Comparison of ENCODE assay signal across 8 cellular contexts in the genomic region with DNA sequence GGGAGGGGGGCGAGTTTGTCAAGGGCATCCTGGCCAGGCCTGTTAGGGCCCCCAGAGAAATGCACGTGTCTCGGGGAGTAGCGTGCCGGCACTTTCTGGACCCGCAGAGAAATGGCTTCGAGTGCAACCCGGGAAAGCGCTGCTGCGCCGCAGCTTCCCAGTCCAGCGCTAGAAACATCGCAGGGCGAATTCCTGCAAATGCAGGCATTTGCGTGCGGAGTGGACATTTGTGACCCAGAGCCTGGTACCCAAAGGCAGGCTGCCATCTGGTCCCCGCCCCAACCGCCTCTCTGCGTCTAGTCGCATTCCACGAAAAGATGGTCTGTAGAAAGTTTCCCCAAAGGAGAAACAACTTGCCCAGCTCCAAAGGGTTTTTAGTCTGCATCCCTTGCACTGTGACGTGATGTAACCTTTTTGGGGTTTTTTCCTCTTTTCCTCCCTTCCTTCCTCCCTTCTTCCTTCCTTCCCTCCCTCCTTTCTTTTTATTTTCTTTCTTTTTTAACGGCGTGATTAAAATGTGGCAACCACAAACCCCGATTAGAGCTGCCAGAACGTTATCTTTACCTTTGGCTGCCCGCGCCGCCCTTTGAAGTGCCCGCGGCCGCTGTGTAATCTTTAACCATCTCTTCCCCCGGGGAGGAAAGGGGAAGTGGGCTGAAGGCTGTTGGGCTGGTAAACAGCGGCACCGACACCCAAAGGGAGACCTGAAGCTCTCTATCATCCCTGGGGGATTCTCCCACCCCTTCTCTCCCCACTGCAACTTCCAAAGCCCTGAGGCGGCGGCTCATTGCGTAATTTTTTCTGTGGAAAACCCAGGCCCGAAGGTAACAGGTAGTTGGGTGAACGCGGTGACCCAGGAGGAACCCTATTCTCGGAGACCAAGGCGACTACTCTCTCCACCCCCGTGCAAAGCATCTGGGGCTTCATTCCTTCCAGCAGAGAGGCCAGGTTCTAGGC. TPM values are rescaled to one million over a fixed set of nuclear protein-coding genes. Genes with fewer than 3 reads are reported as not detected.
DNase-seq lines count a peak whose midpoint lies in the region; ATAC-seq and TF ChIP-seq lines count a peak whose summit lies in the region.

No MANE protein-coding gene starts in this region.

- H2AFZ ChIP-seq in Karpas-422 (ENCODE audit: low read length): no peak overlapping the region

- intact Hi-C loops in mucosa of descending colon (cut with DNase I, micrococcal nuclease) (no loop called here), aorta (cut with DNase I) (loop anchor here in 1 of 2 donors (10.0 kb wide), 1 partner anchor 54 kb away; no protein-coding TSS in a partner anchor)

- peaks cover 12% of the 10 kb centered on the region for H3K9me3 Mint-ChIP-seq in central memory CD8-positive, alpha-beta T cell

- ATAC-seq in GM19043 (IDR thresholded peaks at IDR 0.05; ENCODE audit: low read depth, unreplicated experiment) (peak; percentile 56), mucosa of descending colon (peak; percentile 61), aorta (ENCODE audit: low FRiP score) (no peak)
- no peak for ATAC-seq in central memory CD8-positive, alpha-beta T cell (replicated peaks; ENCODE audit: extremely low read depth, poor library complexity, severe bottlenecking)

- peaks cover 68% of the 10 kb centered on the region for H3K27me3 ChIP-seq in BLaER1
- no peaks in the 10 kb centered on the region for H3K27me3 ChIP-seq in aorta (ENCODE audit: control insufficient read depth in 1 of 2, insufficient read depth in 2 of 2, low read length in 1 of 2)
- H3K27me3 ChIP-seq in Karpas-422 (ENCODE audit: low read length): no peaks in the 10 kb centered on the region

- H3K4me1 ChIP-seq in BLaER1 (peaks cover 32% of the 10 kb centered on the region), mucosa of descending colon (ENCODE audit: low read depth) (peaks cover 7% of the 10 kb centered on the region), aorta (ENCODE audit: control insufficient read depth in 1 of 2, insufficient read depth in 2 of 2, low read length in 2 of 2) (peaks cover 0 to 3% of the 10 kb centered on the region in 2 donors), Karpas-422 (ENCODE audit: low read length) (no peaks in the 10 kb centered on the region)

- H3K9me2 ChIP-seq in Karpas-422 (replicated peaks; ENCODE audit: insufficient read depth, low read length): no peaks in the 10 kb centered on the region

- no peak overlapping the region for H3K27ac Mint-ChIP-seq in central memory CD8-positive, alpha-beta T cell (ENCODE audit: low read depth)

- H3K9ac ChIP-seq in BLaER1 (peak overlapping the region; percentile 12; the same call in 1 of the 2 replicates), Karpas-422 (ENCODE audit: low read length) (no peak overlapping the region)

- H3K4me2 ChIP-seq in BLaER1 (peak overlapping the region; percentile 99), Karpas-422 (ENCODE audit: low read depth, low read length, poor library complexity, severe bottlenecking) (no peak overlapping the region)

- peaks cover 81% of the 10 kb centered on the region for H3K27me3 Mint-ChIP-seq in central memory CD8-positive, alpha-beta T cell

- H3K36me3 ChIP-seq in BLaER1: no peaks in the 10 kb centered on the region
- H3K36me3 ChIP-seq in mucosa of descending colon (ENCODE audit: low read depth): no peaks in the 10 kb centered on the region
- H3K36me3 ChIP-seq in aorta (ENCODE audit: control insufficient read depth in 1 of 2, insufficient read depth in 2 of 2, low read length in 1 of 2): no peaks in the 10 kb centered on the region
- no peaks in the 10 kb centered on the region for H3K36me3 ChIP-seq in Karpas-422 (ENCODE audit: insufficient read depth, low read length)

- H3K36me3 Mint-ChIP-seq in central memory CD8-positive, alpha-beta T cell (ENCODE audit: insufficient read depth): no peaks in the 10 kb centered on the region

- TF ChIP-seq CTCF in mucosa of descending colon (IDR thresholded peaks at IDR 0.05): no peak

- DNase-seq in LoVo (ENCODE audit: low spot score): peak; percentile 91
- DNase-seq in central memory CD8-positive, alpha-beta T cell (ENCODE audit: low spot score in 2 of 2): no peak
- peak; percentile 52 to 67 (median 54) for DNase-seq in mucosa of descending colon
- peak; percentile 25 to 72 for DNase-seq in aorta
- DNase-seq in Karpas-422: no peak
- DNase-seq in stimulated activated naive CD4-positive, alpha-beta T cell (lab: John Stamatoyannopoulos, UW): no peak

- H4K20me1 ChIP-seq in BLaER1 (peaks cover 35% of the 10 kb centered on the region), Karpas-422 (ENCODE audit: insufficient read depth, low read depth, low read length) (no peaks in the 10 kb centered on the region)

- H3K4me1 Mint-ChIP-seq in central memory CD8-positive, alpha-beta T cell: peaks cover 14% of the 10 kb centered on the region

- H3K9me3 ChIP-seq in BLaER1: peaks cover 31% of the 10 kb centered on the region
- H3K9me3 ChIP-seq in mucosa of descending colon: peaks cover 14% of the 10 kb centered on the region
- H3K9me3 ChIP-seq in aorta (ENCODE audit: control insufficient read depth, low read length): peaks cover 5% of the 10 kb centered on the region
- H3K9me3 ChIP-seq in Karpas-422 (ENCODE audit: low read length): no peaks in the 10 kb centered on the region

- no peaks in the 10 kb centered on the region for H3K79me2 ChIP-seq in Karpas-422 (ENCODE audit: low read length)

- H3K4me3 Mint-ChIP-seq in central memory CD8-positive, alpha-beta T cell: peak overlapping the region; percentile 61

- 12 to 17% methylated on average over 44 of the region's 44 CpGs for WGBS in aorta, 2 donors

- peak overlapping the region; percentile 66 for H3K4me3 ChIP-seq in BLaER1
- no peak overlapping the region for H3K4me3 ChIP-seq in mucosa of descending colon
- H3K4me3 ChIP-seq in aorta (ENCODE audit: low read length in 2 of 2): peak overlapping the region; percentile 39 to 44
- no peak overlapping the region for H3K4me3 ChIP-seq in Karpas-422 (ENCODE audit: low read length)

- H3K27ac ChIP-seq in BLaER1 (no peak overlapping the region), aorta (ENCODE audit: low read depth in 1 of 2, low read length in 2 of 2) (no peak overlapping the region), Karpas-422 (ENCODE audit: low read length) (no peak overlapping the region)

RNA-seq across cellular contexts. Expression of a gene that starts 1.1 kb away (rescaled TPM):
- total RNA-seq in mucosa of descending colon (1 to 10 TPM; 1.5 to 6.7 (median 4.4) TPM), aorta (1 to 10 TPM in 1 of 2 donors, under 1 TPM in 1; 0.65 to 1.6 TPM)
- polyA plus RNA-seq in aorta: under 1 TPM; 0.10 to 0.50 TPM
- not detected in 2 replicates for total RNA-seq in Karpas-422 (2014; rRNA removed; shearing (Covaris generic); ENCODE audit: low replicate concordance)

Comparison
In these comparisons a context has a peak if more than half of its experiments do, and no peak if none do; other contexts are left out.
1. H3K4me3 ChIP-seq: peak in BLaER1 (single experiment) and aorta (2 of 2); none in mucosa of descending colon (single experiment) and Karpas-422 (single experiment).
2. ATAC-seq: peak in GM19043 (single experiment) and mucosa of descending colon (single experiment); none in central memory CD8-positive, alpha-beta T cell (single experiment) and aorta (single experiment).
3. DNase-seq: peak in LoVo (single experiment), mucosa of descending colon (3 of 3) and aorta (2 of 2); none in central memory CD8-positive, alpha-beta T cell (0 of 2), Karpas-422 (single experiment) and stimulated activated naive CD4-positive, alpha-beta T cell (0 of 6).